19 cellular contexts compared by ENCODE assay signal in the genomic region with DNA sequence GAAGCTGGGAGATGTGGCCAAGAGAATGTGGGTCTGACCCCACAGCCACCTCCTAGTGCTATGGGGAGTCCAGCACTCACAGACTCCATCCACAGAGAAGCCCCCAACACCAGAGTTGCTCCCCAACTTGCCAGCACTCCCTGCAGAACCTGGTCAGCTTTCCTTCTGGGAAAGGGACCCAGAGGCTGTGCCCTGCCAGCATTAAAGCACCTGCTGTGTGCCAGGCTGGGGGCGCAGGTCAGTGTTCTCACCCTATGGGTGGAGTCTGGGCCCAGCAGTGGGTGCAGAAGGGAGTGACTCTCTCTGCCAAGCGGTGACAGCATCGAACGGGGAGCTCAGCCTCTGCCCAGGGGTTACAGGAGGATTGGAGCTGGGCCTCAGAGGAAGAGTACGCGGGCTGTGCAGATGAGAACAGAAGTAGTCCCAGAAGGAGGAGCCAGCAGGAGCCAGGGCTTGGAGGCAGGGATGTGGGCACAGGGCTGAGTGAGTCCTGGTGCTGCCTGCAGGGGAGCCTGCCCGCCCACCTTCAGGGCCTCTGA.
"Had no signal": no experiment of that assay in that cellular context is flagged by ENCODE, and none has a peak within 500 bp of the region (broad histone marks: within the 10 kb centered on the region; RNA-seq: fewer than 3 reads in every experiment).

No MANE protein-coding gene starts in this region.

- H3K9me3 Mint-ChIP-seq: nephron; neural progenitor cell; stimulated activated naive CD8-positive, alpha-beta T cell treated with anti-CD3 and anti-CD28 coated beads, Interleukin-15, amount 100 ng/mL, for 72 hours had no signal

- H3K27ac Mint-ChIP-seq: nephron; neural progenitor cell; stimulated activated naive CD8-positive, alpha-beta T cell treated with anti-CD3 and anti-CD28 coated beads, Interleukin-15, amount 100 ng/mL, for 72 hours had no signal

- DNase-seq: caudate nucleus; cerebellar nuclear complex; effector CD4-positive, alpha-beta T cell; gastrocnemius medialis; heart left ventricle; kidney glomerular epithelial cell; left colon; left ventricle myocardium superior; lower lobe of right lung; nucleus accumbens; right cardiac atrium; small intestine; stimulated activated CD4-positive, alpha-beta T cell treated with anti-CD3 and anti-CD28 coated beads, Interleukin-15, amount 100 ng/mL, for 24 hours; stimulated activated CD4-positive, alpha-beta T cell treated with anti-CD3 and anti-CD28 coated beads, Interleukin-2, amount 100 ng/mL, for 48 hours; stimulated activated naive CD4-positive, alpha-beta T cell; stimulated activated naive CD8-positive, alpha-beta T cell treated with anti-CD3 and anti-CD28 coated beads, Interleukin-15, amount 100 ng/mL, for 72 hours; trophoblast cell had no signal

- H3K4me1 Mint-ChIP-seq: nephron, neural progenitor cell had no signal

- ATAC-seq: gastrocnemius medialis; left colon; left ventricle myocardium superior; right cardiac atrium; stimulated activated naive CD8-positive, alpha-beta T cell treated with anti-CD3 and anti-CD28 coated beads, Interleukin-15, amount 100 ng/mL, for 72 hours had no signal

- H3K4me3 Mint-ChIP-seq: nephron; neural progenitor cell; stimulated activated naive CD8-positive, alpha-beta T cell treated with anti-CD3 and anti-CD28 coated beads, Interleukin-15, amount 100 ng/mL, for 72 hours had no signal

- H3K36me3 Mint-ChIP-seq: neural progenitor cell had no signal
